In the genomic region with DNA sequence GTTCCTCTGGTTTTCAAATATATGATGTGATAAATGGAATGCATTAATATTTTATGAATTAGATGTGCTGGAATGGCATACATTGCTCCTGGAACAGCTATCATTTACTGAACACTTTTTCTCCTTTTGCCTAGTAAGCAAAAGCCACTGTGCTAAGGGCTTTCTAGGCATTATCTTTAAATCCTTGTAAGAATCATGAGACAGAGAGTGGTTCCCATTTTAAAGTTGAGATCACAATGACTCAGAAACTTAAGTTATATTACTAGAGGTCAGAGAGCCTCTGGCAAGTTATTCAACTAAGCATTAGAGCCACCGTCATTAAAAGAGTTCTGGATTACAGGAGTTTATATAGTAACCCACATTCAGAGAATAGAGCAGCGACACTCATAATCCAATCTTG, we compare ENCODE assay signal across 21 cellular contexts.
"Had no signal": no experiment of that assay in that cellular context is flagged by ENCODE, and none has a peak within 500 bp of the region (broad histone marks: within the 10 kb centered on the region; RNA-seq: fewer than 3 reads in every experiment).

No MANE protein-coding gene starts in this region.

- ATAC-seq: effector memory CD8-positive, alpha-beta T cell; naive thymus-derived CD4-positive, alpha-beta T cell; stimulated activated naive B cell treated with anti-CD40 and anti-IgM and Interleukin-4, amounts not matched to agents 10 μg/mL and 1 μg/mL and 100 μg/mL, for 72 hours; stimulated activated naive CD8-positive, alpha-beta T cell treated with anti-CD3 and anti-CD28 coated beads, Interleukin-15, amount 100 ng/mL, for 72 hours had no signal

- H3K4me1 ChIP-seq: esophagus squamous epithelium, parathyroid adenoma, prostate gland, sigmoid colon, testis, upper lobe of right lung had no signal

- H3K79me2 ChIP-seq: hepatocyte, parathyroid adenoma had no signal

- H3K4me3 ChIP-seq: esophagus squamous epithelium, hepatocyte, prostate gland, sigmoid colon, skin epidermis, testis, tibial nerve, upper lobe of right lung had no signal

- H3K9me3 ChIP-seq: esophagus squamous epithelium, prostate gland, sigmoid colon, testis, tibial nerve, upper lobe of right lung had no signal

- H3K27me3 ChIP-seq: esophagus squamous epithelium, hepatocyte, sigmoid colon, testis, tibial nerve, upper lobe of right lung had no signal

- H3K9ac ChIP-seq: parathyroid adenoma had no signal

- H3K4me2 ChIP-seq: hepatocyte had no signal

- DNase-seq: effector memory CD8-positive, alpha-beta T cell; esophagus squamous epithelium; head of caudate nucleus; left colon; mesendoderm; naive thymus-derived CD4-positive, alpha-beta T cell; nephron progenitor cell; retina; sigmoid colon; stimulated activated CD4-positive, alpha-beta T cell treated with anti-CD3 and anti-CD28 coated beads, Interleukin-2, amount 100 ng/mL, for 24 hours; stimulated activated CD4-positive, alpha-beta T cell treated with anti-CD3 and anti-CD28 coated beads, Interleukin-4, amount 100 ng/mL, for 4 hours; stimulated activated naive B cell treated with anti-CD40 and anti-IgM and Interleukin-4, amounts not matched to agents 10 μg/mL and 1 μg/mL and 100 μg/mL, for 72 hours; stimulated activated naive CD8-positive, alpha-beta T cell treated with anti-CD3 and anti-CD28 coated beads, Interleukin-15, amount 100 ng/mL, for 72 hours; testis; upper lobe of right lung had no signal

- H2AFZ ChIP-seq: hepatocyte, parathyroid adenoma had no signal

- H3K27ac ChIP-seq: epithelial cell of prostate, esophagus squamous epithelium, hepatocyte, parathyroid adenoma, prostate gland, sigmoid colon, skin epidermis, testis, upper lobe of right lung had no signal

- H3K36me3 ChIP-seq: esophagus squamous epithelium, prostate gland, sigmoid colon, tibial nerve, upper lobe of right lung had no signal
